Comparison of ENCODE assay signal across 1 cellular context in genomic region chrX:119654112-119654531, GRCh38.
TF ChIP-seq lines count a peak whose summit lies in the region.

No MANE protein-coding gene starts in this region.

TF ChIP-seq in H1, 55 proteins besides CTCF, POLR2A, EP300 and RAD21 (continued from another document):
- no peak for TF ChIP-seq BCL11A (IDR thresholded peaks at IDR 0.05; ENCODE audit: low read depth in 2 of 2, low read length in 2 of 2)
- no peak for TF ChIP-seq TCF12 (IDR thresholded peaks at IDR 0.05; ENCODE audit: low read depth, low read length)
- no peak for TF ChIP-seq TAF7 (optimal IDR thresholded peaks at IDR 0.05; ENCODE audit: borderline replicate concordance, low read depth, low read length)
- no peak for TF ChIP-seq KDM4A (IDR thresholded peaks at IDR 0.05; ENCODE audit: low read depth, low read length, severe bottlenecking)
- no peak for TF ChIP-seq POLR2AphosphoS5 (IDR thresholded peaks at IDR 0.05; ENCODE audit: low read depth, low read length)
- no peak for TF ChIP-seq YY1 (IDR thresholded peaks at IDR 0.05; ENCODE audit: low read depth, low read length)
- TF ChIP-seq USF2 (IDR thresholded peaks at IDR 0.05; ENCODE audit: low read length) = no peak
- TF ChIP-seq ZNF274 (IDR thresholded peaks at IDR 0.05; ENCODE audit: borderline replicate concordance, extremely low read depth, low read length) = no peak
- no peak for TF ChIP-seq ASH2L (IDR thresholded peaks at IDR 0.05; ENCODE audit: low read length)
- no peak for TF ChIP-seq NRF1 (IDR thresholded peaks at IDR 0.05; ENCODE audit: low read depth, low read length)
- TF ChIP-seq SP4 (IDR thresholded peaks at IDR 0.05; ENCODE audit: low read length) = no peak
- TF ChIP-seq SAP30 (IDR thresholded peaks at IDR 0.05; ENCODE audit: insufficient read depth, insufficient replicate concordance, low read length) = no peak
